ENCODE assay signal across 1 cellular context in genomic region chr6:106257195-106257594, GRCh38.
TF ChIP-seq lines count a peak whose summit lies in the region.

No MANE protein-coding gene starts in this region.

TF ChIP-seq in HEK293, 187 proteins besides CTCF, POLR2A, EP300 and RAD21 (continued from another document):
- TF ChIP-seq ZBTB48 (tag by site-specific recombination; IDR thresholded peaks at IDR 0.05) (peak; percentile 67; the same call in 1 of the 2 replicates), ZNF132 (tag by site-specific recombination; IDR thresholded peaks at IDR 0.05; ENCODE audit: borderline replicate concordance) (no peak), ZNF140 (tag by site-specific recombination; IDR thresholded peaks at IDR 0.05) (no peak), ZNF350 (tag by site-specific recombination; IDR thresholded peaks at IDR 0.05) (0 out of 2 replicates have a peak, but pooled peaks have one; percentile 51), ZNF843 (tag by site-specific recombination; IDR thresholded peaks at IDR 0.05) (peak; percentile 53; the same call in 1 of the 2 replicates), ZNF2 (tag by site-specific recombination; IDR thresholded peaks at IDR 0.05) (no peak), ZBTB44 (tag by site-specific recombination; IDR thresholded peaks at IDR 0.05) (peak; percentile 50), GLI2 (tag by site-specific recombination; IDR thresholded peaks at IDR 0.05; ENCODE audit: borderline replicate concordance, low read depth) (no peak), ZNF394 (tag by site-specific recombination; IDR thresholded peaks at IDR 0.05; ENCODE audit: borderline replicate concordance) (no peak), ZNF214 (tag by site-specific recombination; IDR thresholded peaks at IDR 0.05; ENCODE audit: borderline replicate concordance) (no peak), ZNF791 (tag by site-specific recombination; IDR thresholded peaks at IDR 0.05) (no peak), ZNF629 (tag by site-specific recombination; IDR thresholded peaks at IDR 0.05) (peak; percentile 68; the same call in 1 of the 2 replicates), YY1 (tag by site-specific recombination; IDR thresholded peaks at IDR 0.05) (no peak), ZNF37A (tag by site-specific recombination; IDR thresholded peaks at IDR 0.05) (no peak), FEZF1 (tag by site-specific recombination; IDR thresholded peaks at IDR 0.05) (0 out of 2 replicates have a peak, but pooled peaks have one; percentile 16), WT1 (tag by site-specific recombination; IDR thresholded peaks at IDR 0.05) (no peak), ZNF623 (tag by site-specific recombination; IDR thresholded peaks at IDR 0.05) (no peak), PRDM1 (tag by site-specific recombination; IDR thresholded peaks at IDR 0.05) (no peak), ZNF366 (tag by site-specific recombination; conservative IDR thresholded peaks at IDR 0.05) (peak; percentile 70), HIC1 (tag by site-specific recombination; IDR thresholded peaks at IDR 0.05) (peak; percentile 54), ZNF513 (tag by site-specific recombination; IDR thresholded peaks at IDR 0.05) (no peak), SP7 (tag by site-specific recombination; IDR thresholded peaks at IDR 0.05) (peak; percentile 98), ZNF664 (tag by site-specific recombination; IDR thresholded peaks at IDR 0.05) (no peak), ZNF792 (tag by site-specific recombination; IDR thresholded peaks at IDR 0.05) (no peak), PRDM6 (tag by site-specific recombination; IDR thresholded peaks at IDR 0.05) (peak; percentile 87), ZBTB21 (tag by site-specific recombination; IDR thresholded peaks at IDR 0.05) (no peak), ZNF248 (tag by site-specific recombination; IDR thresholded peaks at IDR 0.05) (no peak), ZNF48 (tag by site-specific recombination; IDR thresholded peaks at IDR 0.05) (no peak), ZNF223 (tag by site-specific recombination; IDR thresholded peaks at IDR 0.05) (no peak), ZNF707 (tag by site-specific recombination; IDR thresholded peaks at IDR 0.05) (no peak), ZEB2 (tag by site-specific recombination; IDR thresholded peaks at IDR 0.05) (peak; percentile 75; the same call in 1 of the 2 replicates), REPIN1 (tag by site-specific recombination; IDR thresholded peaks at IDR 0.05; ENCODE audit: low read depth) (no peak), ZFP37 (tag by site-specific recombination; IDR thresholded peaks at IDR 0.05) (no peak), ZNF274 (IDR thresholded peaks at IDR 0.05; ENCODE audit: low read length) (no peak), ZNF274 (tag by site-specific recombination; IDR thresholded peaks at IDR 0.05; ENCODE audit: borderline replicate concordance) (no peak), ZSCAN18 (tag by site-specific recombination; IDR thresholded peaks at IDR 0.05) (no peak), ZNF660 (tag by site-specific recombination; IDR thresholded peaks at IDR 0.05) (no peak), TRIM28 (IDR thresholded peaks at IDR 0.05; ENCODE audit: borderline replicate concordance, low read length) (no peak), ZNF184 (tag by site-specific recombination; IDR thresholded peaks at IDR 0.05) (peak; percentile 28; the same call in 1 of the 2 replicates), ZNF639 (tag by site-specific recombination; IDR thresholded peaks at IDR 0.05) (no peak), ZNF16 (tag by site-specific recombination; IDR thresholded peaks at IDR 0.05; ENCODE audit: low read depth) (no peak), MZF1 (tag by site-specific recombination; IDR thresholded peaks at IDR 0.05; ENCODE audit: borderline replicate concordance) (no peak), ZNF10 (tag by site-specific recombination; IDR thresholded peaks at IDR 0.05) (no peak), ZFP41 (tag by site-specific recombination; IDR thresholded peaks at IDR 0.05; ENCODE audit: borderline replicate concordance) (no peak), ZNF561 (tag by site-specific recombination; IDR thresholded peaks at IDR 0.05; ENCODE audit: borderline replicate concordance) (no peak), ZFHX2 (tag by site-specific recombination; conservative IDR thresholded peaks at IDR 0.05) (no peak), OSR2 (tag by site-specific recombination; IDR thresholded peaks at IDR 0.05) (peak; percentile 54; the same call in 1 of the 2 replicates), ZBTB17 (tag by site-specific recombination; IDR thresholded peaks at IDR 0.05) (peak; percentile 48; the same call in 1 of the 2 replicates), ZNF510 (tag by site-specific recombination; IDR thresholded peaks at IDR 0.05; ENCODE audit: insufficient replicate concordance) (no peak), SALL2 (tag by site-specific recombination; IDR thresholded peaks at IDR 0.05; ENCODE audit: borderline replicate concordance) (no peak), ZNF24 (tag by site-specific recombination; IDR thresholded peaks at IDR 0.05) (0 out of 2 replicates have a peak, but pooled peaks have one; percentile 51)
